In the genomic region with DNA sequence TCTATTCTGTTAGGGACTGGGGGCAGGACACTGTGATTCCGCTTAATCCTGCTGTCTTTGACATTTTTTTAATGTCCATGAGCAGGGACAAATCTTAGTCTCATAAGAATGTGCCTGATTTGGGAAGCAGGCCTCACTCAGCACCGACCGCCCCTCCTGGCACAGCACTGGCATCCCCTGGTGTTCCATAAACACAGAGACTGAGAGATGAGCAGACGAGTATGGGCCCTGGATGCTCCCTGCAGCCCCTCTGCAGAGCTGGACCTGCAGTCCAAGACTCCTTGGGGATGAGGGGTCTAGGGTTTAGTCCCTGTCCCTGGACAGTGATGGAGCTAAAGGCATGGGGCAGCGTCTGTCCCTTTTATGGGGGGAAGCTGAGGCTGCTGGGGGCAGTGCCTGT, we compare ENCODE assay signal across 18 cellular contexts.
DNase-seq lines count a peak whose midpoint lies in the region; ATAC-seq and TF ChIP-seq lines count a peak whose summit lies in the region.
"Had no signal": no experiment of that assay in that cellular context is flagged by ENCODE, and none has a peak within 500 bp of the region (broad histone marks: within the 10 kb centered on the region; RNA-seq: fewer than 3 reads in every experiment).

No MANE protein-coding gene starts in this region.

- peaks cover 7% of the 10 kb centered on the region for H3K27me3 Mint-ChIP-seq in glutamatergic neuron (ENCODE audit: unreplicated experiment)
- H3K27me3 Mint-ChIP-seq: B cell; CD4-positive, alpha-beta memory T cell had no signal

- no peak for TF ChIP-seq CTCF in glutamatergic neuron (IDR thresholded peaks at IDR 0.05; ENCODE audit: partially characterized antibody, unreplicated experiment)

- H3K27me3 ChIP-seq in BLaER1 treated with 17β-estradiol and CSF1 and Interleukin-3, amounts not matched to agents 10 nM and 100 nM = no peaks in the 10 kb centered on the region

- no peak for ATAC-seq in stimulated activated effector memory CD8-positive, alpha-beta T cell treated with anti-CD3 and anti-CD28 coated beads, Interleukin-12 subunit alpha, Interleukin-12 subunit beta, amount 100 ng/mL, for 72 hours
- ATAC-seq in HG02870 (IDR thresholded peaks at IDR 0.05; ENCODE audit: unreplicated experiment) = no peak

- H4K20me1 ChIP-seq in BLaER1 treated with 17β-estradiol and CSF1 and Interleukin-3, amounts not matched to agents 10 nM and 100 nM = 0 out of 22 replicates have a peak, but pooled peaks cover 0 to 3% (median 0%) of the 10 kb centered on the region in 11 experiments

- peak overlapping the region in 5 of 11 experiments; percentile 63 to 74 (median 72); a peak in 10 of 22 replicates for H3K9ac ChIP-seq in BLaER1 treated with 17β-estradiol and CSF1 and Interleukin-3, amounts not matched to agents 10 nM and 100 nM
- H3K9ac ChIP-seq: GM23248 had no signal

- peak; percentile 31 for DNase-seq in activated effector memory CD4-positive, alpha-beta T cell treated with anti-CD3 and anti-CD28 coated beads, Interleukin-2, amount 50 U/mL, for 16 hours
- DNase-seq in activated effector memory CD4-positive, alpha-beta T cell treated with Interleukin-2 at 50 U/mL for 16 hours = no peak
- DNase-seq in glutamatergic neuron = peak; percentile 5
- DNase-seq in stimulated activated effector memory CD8-positive, alpha-beta T cell treated with anti-CD3 and anti-CD28 coated beads, Interleukin-12 subunit alpha, Interleukin-12 subunit beta, amount 100 ng/mL, for 72 hours (ENCODE audit: low spot score in 2 of 2) = no peak
- DNase-seq in NOMO-1 (lab: John Stamatoyannopoulos, UW; ENCODE audit: unreplicated experiment in 2 of 2) = no peak
- DNase-seq: CD4-positive, alpha-beta memory T cell; DMS153; GF-D8; GM23248; NCI-H1105; NCI-H2081; NCI-H748 treated with DMSO at 0.1 percent for 48 hours; NK-92 treated with Interleukin-12 subunit alpha and Interleukin-12 subunit beta, amount 100 ng/mL, for 24 hours; SHP77 treated with DMSO at 0.1 percent for 48 hours had no signal

- peak overlapping the region in 8 of 11 experiments; percentile 74 to 86 (median 82); a peak in 13 of 22 replicates for H3K27ac ChIP-seq in BLaER1 treated with 17β-estradiol and CSF1 and Interleukin-3, amounts not matched to agents 10 nM and 100 nM
- H3K27ac ChIP-seq: GM23248 had no signal

- H3K4me1 Mint-ChIP-seq in glutamatergic neuron (ENCODE audit: low read depth, unreplicated experiment) = peaks cover 14% of the 10 kb centered on the region
- H3K4me1 Mint-ChIP-seq in stimulated activated effector memory CD8-positive, alpha-beta T cell treated with anti-CD3 and anti-CD28 coated beads, Interleukin-12 subunit alpha, Interleukin-12 subunit beta, amount 100 ng/mL, for 72 hours = peaks cover 7% of the 10 kb centered on the region

- peaks cover 7% of the 10 kb centered on the region for H3K9me3 Mint-ChIP-seq in glutamatergic neuron (ENCODE audit: unreplicated experiment)
- no peaks in the 10 kb centered on the region for H3K9me3 Mint-ChIP-seq in stimulated activated effector memory CD8-positive, alpha-beta T cell treated with anti-CD3 and anti-CD28 coated beads, Interleukin-12 subunit alpha, Interleukin-12 subunit beta, amount 100 ng/mL, for 72 hours
- H3K9me3 Mint-ChIP-seq: CD4-positive, alpha-beta memory T cell had no signal

- no peak overlapping the region for H3K27ac Mint-ChIP-seq in glutamatergic neuron (ENCODE audit: unreplicated experiment)
- peak overlapping the region; percentile 48 for H3K27ac Mint-ChIP-seq in stimulated activated effector memory CD8-positive, alpha-beta T cell treated with anti-CD3 and anti-CD28 coated beads, Interleukin-12 subunit alpha, Interleukin-12 subunit beta, amount 100 ng/mL, for 72 hours
- H3K27ac Mint-ChIP-seq: B cell had no signal

- no peaks in the 10 kb centered on the region for H3K36me3 ChIP-seq in BLaER1 treated with 17β-estradiol and CSF1 and Interleukin-3, amounts not matched to agents 10 nM and 100 nM
- H3K36me3 ChIP-seq: HAP-1 had no signal

- H3K4me3 Mint-ChIP-seq in glutamatergic neuron (ENCODE audit: unreplicated experiment) = no peak overlapping the region
- H3K4me3 Mint-ChIP-seq in stimulated activated effector memory CD8-positive, alpha-beta T cell treated with anti-CD3 and anti-CD28 coated beads, Interleukin-12 subunit alpha, Interleukin-12 subunit beta, amount 100 ng/mL, for 72 hours = no peak overlapping the region
- H3K4me3 Mint-ChIP-seq: B cell; CD4-positive, alpha-beta memory T cell had no signal

- no peaks in the 10 kb centered on the region for H3K9me3 ChIP-seq in BLaER1 treated with 17β-estradiol and CSF1 and Interleukin-3, amounts not matched to agents 10 nM and 100 nM (replicated peaks in 1 of 11)
- H3K9me3 ChIP-seq: HAP-1 had no signal

- peaks cover 64 to 100% (median 90%) of the 10 kb centered on the region in 10 experiments for H3K4me1 ChIP-seq in BLaER1 treated with 17β-estradiol and CSF1 and Interleukin-3, amounts not matched to agents 10 nM and 100 nM
- H3K4me1 ChIP-seq: HAP-1 had no signal

- peak overlapping the region; percentile 81 to 97 (median 89); a peak in 21 of 22 replicates for H3K4me2 ChIP-seq in BLaER1 treated with 17β-estradiol and CSF1 and Interleukin-3, amounts not matched to agents 10 nM and 100 nM

- H3K36me3 Mint-ChIP-seq in glutamatergic neuron (ENCODE audit: unreplicated experiment) = no peaks in the 10 kb centered on the region
- no peaks in the 10 kb centered on the region for H3K36me3 Mint-ChIP-seq in stimulated activated effector memory CD8-positive, alpha-beta T cell treated with anti-CD3 and anti-CD28 coated beads, Interleukin-12 subunit alpha, Interleukin-12 subunit beta, amount 100 ng/mL, for 72 hours
- H3K36me3 Mint-ChIP-seq: CD4-positive, alpha-beta memory T cell had no signal

- peak overlapping the region in 1 of 10 experiments; percentile 50; a peak in 1 of 20 replicates for H3K4me3 ChIP-seq in BLaER1 treated with 17β-estradiol and CSF1 and Interleukin-3, amounts not matched to agents 10 nM and 100 nM
- H3K4me3 ChIP-seq: GM23248, HAP-1 had no signal

Comparison
In these comparisons a context has a peak if more than half of its experiments do, and no peak if none do; other contexts are left out.
1. DNase-seq: peak in activated effector memory CD4-positive, alpha-beta T cell treated with anti-CD3 and anti-CD28 coated beads, Interleukin-2, amount 50 U/mL, for 16 hours (single experiment) and glutamatergic neuron (single experiment); none in activated effector memory CD4-positive, alpha-beta T cell treated with Interleukin-2 at 50 U/mL for 16 hours (single experiment), stimulated activated effector memory CD8-positive, alpha-beta T cell treated with anti-CD3 and anti-CD28 coated beads, Interleukin-12 subunit alpha, Interleukin-12 subunit beta, amount 100 ng/mL, for 72 hours (0 of 2) and NOMO-1 (0 of 2).